21 cellular contexts compared by ENCODE assay signal in genomic region chr20:20530428-20531151, GRCh38.
DNase-seq lines count a peak whose midpoint lies in the region; ATAC-seq, FAIRE-seq and TF ChIP-seq lines count a peak whose summit lies in the region.
"Had no signal": no experiment of that assay in that cellular context is flagged by ENCODE, and none has a peak within 500 bp of the region (broad histone marks: within the 10 kb centered on the region; RNA-seq: fewer than 3 reads in every experiment).

No MANE protein-coding gene starts in this region.

- H3K27ac ChIP-seq in MM.1S (ENCODE audit: low read length): no peak overlapping the region

- no peaks in the 10 kb centered on the region for H3K36me3 ChIP-seq in MM.1S (replicated peaks; ENCODE audit: insufficient read depth, low read length)

- no peaks in the 10 kb centered on the region for H4K20me1 ChIP-seq in MM.1S (ENCODE audit: insufficient read depth, low read length)

- no peaks in the 10 kb centered on the region for H3K27me3 ChIP-seq in MM.1S (replicated peaks; ENCODE audit: insufficient read depth, low read length)

- no peaks in the 10 kb centered on the region for H3F3A ChIP-seq in MM.1S (ENCODE audit: insufficient read depth, low read length)

- no peak overlapping the region for H3K4me3 ChIP-seq in MM.1S (ENCODE audit: low read length)

- H3K4me3 Mint-ChIP-seq in stimulated activated naive CD8-positive, alpha-beta T cell treated with anti-CD3 and anti-CD28 coated beads, Interleukin-15, Interleukin-2, amounts not matched to agents 100 ng/mL and 50 ng/mL, for 24 hours: no peak overlapping the region
- H3K4me3 Mint-ChIP-seq in stimulated activated naive CD8-positive, alpha-beta T cell treated with anti-CD3 and anti-CD28 coated beads, Interleukin-15, amount 100 ng/mL, for 72 hours: no peak overlapping the region
- H3K4me3 Mint-ChIP-seq: CD14-positive monocyte had no signal

- TF ChIP-seq POLR2A in H54 (IDR thresholded peaks at IDR 0.05; ENCODE audit: low read depth, low read length): no peak

- H3K4me1 Mint-ChIP-seq in stimulated activated naive CD8-positive, alpha-beta T cell treated with anti-CD3 and anti-CD28 coated beads, Interleukin-15, Interleukin-2, amounts not matched to agents 100 ng/mL and 50 ng/mL, for 24 hours (ENCODE audit: low read depth): peaks cover 15% of the 10 kb centered on the region
- H3K4me1 Mint-ChIP-seq in stimulated activated naive CD8-positive, alpha-beta T cell treated with anti-CD3 and anti-CD28 coated beads, Interleukin-15, amount 100 ng/mL, for 72 hours: no peaks in the 10 kb centered on the region
- H3K4me1 Mint-ChIP-seq: CD14-positive monocyte had no signal

- peak overlapping the region; percentile 61 for H3K27ac Mint-ChIP-seq in stimulated activated naive CD8-positive, alpha-beta T cell treated with anti-CD3 and anti-CD28 coated beads, Interleukin-15, Interleukin-2, amounts not matched to agents 100 ng/mL and 50 ng/mL, for 24 hours
- H3K27ac Mint-ChIP-seq in stimulated activated naive CD8-positive, alpha-beta T cell treated with anti-CD3 and anti-CD28 coated beads, Interleukin-15, amount 100 ng/mL, for 72 hours: peak overlapping the region in 1 of 2 donors; percentile 13
- H3K27ac Mint-ChIP-seq: CD14-positive monocyte had no signal

- no peaks in the 10 kb centered on the region for H3K79me2 ChIP-seq in MM.1S (ENCODE audit: low read length)

- no peaks in the 10 kb centered on the region for H3K27me3 Mint-ChIP-seq in stimulated activated naive CD8-positive, alpha-beta T cell treated with anti-CD3 and anti-CD28 coated beads, Interleukin-15, Interleukin-2, amounts not matched to agents 100 ng/mL and 50 ng/mL, for 24 hours
- no peaks in the 10 kb centered on the region for H3K27me3 Mint-ChIP-seq in stimulated activated naive CD8-positive, alpha-beta T cell treated with anti-CD3 and anti-CD28 coated beads, Interleukin-15, amount 100 ng/mL, for 72 hours

- H3K4me2 ChIP-seq in MM.1S (ENCODE audit: low read depth, low read length): no peak overlapping the region

- no peak for FAIRE-seq in H54 (lab: Jason Lieb, UNC)
- FAIRE-seq: GM12892, H1, HepG2 had no signal

- TF ChIP-seq CTCF in MM.1S (IDR thresholded peaks at IDR 0.05; ENCODE audit: low read length): no peak

- H3K4me1 ChIP-seq in MM.1S (ENCODE audit: low read length): no peaks in the 10 kb centered on the region

- H3K9me3 ChIP-seq in MM.1S (replicated peaks; ENCODE audit: insufficient read depth, low read length): no peaks in the 10 kb centered on the region

- no peak overlapping the region for H2AFZ ChIP-seq in MM.1S (ENCODE audit: low read length)

- H3K36me3 Mint-ChIP-seq in stimulated activated naive CD8-positive, alpha-beta T cell treated with anti-CD3 and anti-CD28 coated beads, Interleukin-15, Interleukin-2, amounts not matched to agents 100 ng/mL and 50 ng/mL, for 24 hours (ENCODE audit: low read depth): peaks cover 21% of the 10 kb centered on the region

- no peaks in the 10 kb centered on the region for H3K9me3 Mint-ChIP-seq in stimulated activated naive CD8-positive, alpha-beta T cell treated with anti-CD3 and anti-CD28 coated beads, Interleukin-15, Interleukin-2, amounts not matched to agents 100 ng/mL and 50 ng/mL, for 24 hours
- no peaks in the 10 kb centered on the region for H3K9me3 Mint-ChIP-seq in stimulated activated naive CD8-positive, alpha-beta T cell treated with anti-CD3 and anti-CD28 coated beads, Interleukin-15, amount 100 ng/mL, for 72 hours
- H3K9me3 Mint-ChIP-seq: CD14-positive monocyte had no signal

- no peak overlapping the region for H3K9ac ChIP-seq in MM.1S (ENCODE audit: low read length)

- no peak for ATAC-seq in stimulated activated naive CD8-positive, alpha-beta T cell treated with anti-CD3 and anti-CD28 coated beads, Interleukin-15, amount 100 ng/mL, for 72 hours
- ATAC-seq: HepG2, PC-3 had no signal

- no peak for DNase-seq in stimulated activated naive CD8-positive, alpha-beta T cell treated with anti-CD3 and anti-CD28 coated beads, Interleukin-15, amount 100 ng/mL, for 72 hours
- DNase-seq in globus pallidus (ENCODE audit: low spot score) (peak; percentile 83), pons (ENCODE audit: low spot score) (peak; percentile 84), H54 (ENCODE audit: insufficient read length, low spot score) (no peak), MM.1S (no peak), HT-29 (ENCODE audit: low spot score) (no peak)
- DNase-seq: ACHN, AML-193, DMS79, KG1, NCI-H1417 treated with DMSO at 0.1 percent for 48 hours, NCI-H187 treated with DMSO at 0.1 percent for 48 hours, NCI-H345, NCI-H524 treated with DMSO at 0.1 percent for 48 hours, PC-3, RPMI8226 had no signal

- no peaks in the 10 kb centered on the region for H3K9me2 ChIP-seq in MM.1S (replicated peaks; ENCODE audit: insufficient read depth, low read length)

Comparison
In these comparisons a context has a peak if more than half of its experiments do, and no peak if none do; other contexts are left out.
1. DNase-seq: peak in globus pallidus (single experiment) and pons (single experiment); none in stimulated activated naive CD8-positive, alpha-beta T cell treated with anti-CD3 and anti-CD28 coated beads, Interleukin-15, amount 100 ng/mL, for 72 hours (0 of 2), H54 (single experiment), MM.1S (single experiment) and HT-29 (single experiment).